Comparison of ENCODE assay signal across 1 cellular context in genomic region chr13:27117158-27117557, GRCh38.
TF ChIP-seq lines count a peak whose summit lies in the region.

No MANE protein-coding gene starts in this region.

TF ChIP-seq in IMR-90, 13 proteins besides CTCF, POLR2A, EP300 and RAD21:
- no peak for TF ChIP-seq FOS (IDR thresholded peaks at IDR 0.05; ENCODE audit: low read depth, low read length)
- TF ChIP-seq NFE2L2 (IDR thresholded peaks at IDR 0.05; ENCODE audit: low read depth, low read length) = peak; percentile 25; the same call in 1 of the 2 replicates
